ENCODE assay signal across 25 cellular contexts in the genomic region with DNA sequence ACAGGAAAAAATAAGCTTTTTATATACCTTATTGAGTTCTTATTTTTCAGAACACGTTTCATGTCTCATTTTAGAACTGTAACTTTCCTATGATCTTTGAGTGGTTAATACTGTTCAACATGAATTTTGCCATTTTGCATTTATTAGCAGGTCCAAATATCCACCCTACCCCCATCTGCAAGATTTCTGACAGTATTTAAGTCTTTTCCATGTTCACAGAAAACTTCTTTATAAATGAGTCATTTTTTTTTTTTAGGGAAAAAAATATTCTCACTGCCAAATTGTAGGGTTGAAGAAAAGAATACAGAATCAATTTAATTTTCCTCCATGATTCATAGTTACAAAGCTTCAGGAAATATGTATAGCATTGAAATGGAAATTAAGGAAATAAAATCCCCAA.
"Had no signal": no experiment of that assay in that cellular context is flagged by ENCODE, and none has a peak within 500 bp of the region (broad histone marks: within the 10 kb centered on the region; RNA-seq: fewer than 3 reads in every experiment).

No MANE protein-coding gene starts in this region.

- H3K4me3 Mint-ChIP-seq: activated CD4-positive, alpha-beta T cell treated with anti-CD3 and anti-CD28 coated beads for 36 hours; activated naive CD8-positive, alpha-beta T cell; activated T-cell treated with anti-CD3 and anti-CD28 coated beads, Interleukin-2, amount 50 U/mL, for 24 hours; natural killer cell treated with Interleukin-12 subunit alpha and Interleukin-12 subunit beta and Interleukin-15 and Interleukin-18, amount 100 ng/mL, for 72 hours; stimulated activated naive CD8-positive, alpha-beta T cell treated with anti-CD3 and anti-CD28 coated beads, Interleukin-15, Interleukin-2, amounts not matched to agents 100 ng/mL and 50 ng/mL, for 24 hours; WTC11 had no signal

- FAIRE-seq: bronchial epithelial cell, islet of Langerhans, pancreas had no signal

- H3K27ac ChIP-seq: gastroesophageal sphincter, heart left ventricle, pancreas, psoas muscle, right atrium auricular region, thyroid gland, upper lobe of right lung had no signal

- H3K27ac Mint-ChIP-seq: activated CD4-positive, alpha-beta T cell treated with anti-CD3 and anti-CD28 coated beads for 36 hours; activated naive CD8-positive, alpha-beta T cell; activated T-cell treated with anti-CD3 and anti-CD28 coated beads, Interleukin-2, amount 50 U/mL, for 24 hours; activated T-helper 2 cell treated with anti-CD3 and anti-CD28 coated beads, Interferon-gamma antibody, Interleukin-2, Interleukin-4, amounts not matched to agents 10 μg/mL and 5 μg/mL and 100 μg/mL, durations not matched to agents 14 hours and 24 hours and 36 hours; natural killer cell treated with Interleukin-12 subunit alpha and Interleukin-12 subunit beta and Interleukin-15 and Interleukin-18, amount 100 ng/mL, for 72 hours; stimulated activated naive CD8-positive, alpha-beta T cell treated with anti-CD3 and anti-CD28 coated beads, Interleukin-15, Interleukin-2, amounts not matched to agents 100 ng/mL and 50 ng/mL, for 24 hours; WTC11 had no signal

- H3K4me1 ChIP-seq: pancreas, psoas muscle, right atrium auricular region, thyroid gland, upper lobe of right lung had no signal

- H3K27me3 ChIP-seq: gastroesophageal sphincter, heart left ventricle, pancreas, right atrium auricular region, thyroid gland, upper lobe of right lung had no signal

- H3K4me3 ChIP-seq: gastroesophageal sphincter, heart left ventricle, pancreas, psoas muscle, right atrium auricular region, thyroid gland, upper lobe of right lung had no signal

- H3K9me3 ChIP-seq: gastroesophageal sphincter, heart left ventricle, pancreas, psoas muscle, right atrium auricular region, thyroid gland, upper lobe of right lung had no signal

- H3K36me3 ChIP-seq: pancreas, right atrium auricular region, thyroid gland, upper lobe of right lung had no signal

- DNase-seq: activated CD4-positive, alpha-beta T cell treated with anti-CD3 and anti-CD28 coated beads for 36 hours; activated CD4-positive, alpha-beta T cell treated with anti-CD3 and anti-CD28 coated beads, Interleukin-2, amount 50 U/mL, for 4 hours; activated CD8-positive, alpha-beta memory T cell treated with anti-CD3 and anti-CD28 coated beads for 24 hours; activated CD8-positive, alpha-beta memory T cell treated with anti-CD3 and anti-CD28 coated beads, Interleukin-2, amount 50 U/mL, for 4 hours; activated naive CD4-positive, alpha-beta T cell; activated T-cell treated with anti-CD3 and anti-CD28 coated beads, Interleukin-2, amount 50 U/mL, for 24 hours; cerebellar nuclear complex; heart left ventricle; left cardiac atrium; pancreas; psoas muscle; stimulated activated CD4-positive, alpha-beta T cell treated with anti-CD3 and anti-CD28 coated beads, Interleukin-1b, Interleukin-23, amount 100 ng/mL, for 48 hours; substantia nigra; T1000; thyroid gland; upper lobe of right lung had no signal

- H3K36me3 Mint-ChIP-seq: activated naive CD8-positive, alpha-beta T cell; natural killer cell treated with Interleukin-12 subunit alpha and Interleukin-12 subunit beta and Interleukin-15 and Interleukin-18, amount 100 ng/mL, for 72 hours had no signal

- H3K27me3 Mint-ChIP-seq: activated CD4-positive, alpha-beta T cell treated with anti-CD3 and anti-CD28 coated beads for 36 hours; activated naive CD8-positive, alpha-beta T cell; activated T-cell treated with anti-CD3 and anti-CD28 coated beads, Interleukin-2, amount 50 U/mL, for 24 hours; natural killer cell treated with Interleukin-12 subunit alpha and Interleukin-12 subunit beta and Interleukin-15 and Interleukin-18, amount 100 ng/mL, for 72 hours; stimulated activated naive CD8-positive, alpha-beta T cell treated with anti-CD3 and anti-CD28 coated beads, Interleukin-15, Interleukin-2, amounts not matched to agents 100 ng/mL and 50 ng/mL, for 24 hours had no signal

- H3K4me1 Mint-ChIP-seq: activated CD4-positive, alpha-beta T cell treated with anti-CD3 and anti-CD28 coated beads for 36 hours had no signal
